In genomic region chr11:72676874-72677341, GRCh38 we compare ENCODE assay signal across 8 cellular contexts. TPM values are rescaled to one million over a fixed set of nuclear protein-coding genes. Genes with fewer than 3 reads are reported as not detected.
DNase-seq lines count a peak whose midpoint lies in the region; ATAC-seq and TF ChIP-seq lines count a peak whose summit lies in the region.

No MANE protein-coding gene starts in this region.

- TF ChIP-seq CTCF in NB4 (IDR thresholded peaks at IDR 0.05; ENCODE audit: low read depth, low read length): no peak
- no peak for TF ChIP-seq CTCF in foreskin keratinocyte (conservative IDR thresholded peaks at IDR 0.05)
- TF ChIP-seq CTCF in esophagus muscularis mucosa (IDR thresholded peaks at IDR 0.05): no peak

- 9% methylated on average over 3 of the region's 30 CpGs for WGBS in esophagus muscularis mucosa

- H3K9me3 ChIP-seq in esophagus muscularis mucosa: no peaks in the 10 kb centered on the region

- H3K27ac ChIP-seq in foreskin keratinocyte: no peak overlapping the region
- no peak overlapping the region for H3K27ac ChIP-seq in esophagus muscularis mucosa (replicated peaks in 1 of 4)

- H3K4me3 ChIP-seq in NB4 (ENCODE audit: low read depth, low read length) (no peak overlapping the region), esophagus muscularis mucosa (no peak overlapping the region)

- DNase-seq in DMS53 treated with DMSO at 0.1 percent for 48 hours (lab: John Stamatoyannopoulos, UW; ENCODE audit: unreplicated experiment): peak; percentile 18
- DNase-seq in NB4 (ENCODE audit: low read depth): peak; percentile 70
- DNase-seq in activated T-cell treated with anti-CD3 and anti-CD28 coated beads for 48 hours (ENCODE audit: low read depth): peak; percentile 67
- DNase-seq in foreskin keratinocyte: no peak
- peak; percentile 16 for DNase-seq in renal cortical epithelial cell (ENCODE audit: low read depth)
- DNase-seq in NCI-H1694 treated with DMSO at 0.1 percent for 48 hours (lab: John Stamatoyannopoulos, UW): no peak
- DNase-seq in esophagus muscularis mucosa (ENCODE audit: extremely low spot score): no peak

- TF ChIP-seq EP300 in esophagus muscularis mucosa (IDR thresholded peaks at IDR 0.05): no peak

- intact Hi-C loops in esophagus muscularis mucosa (cut with DNase I): no loop called here

- no peak for TF ChIP-seq POLR2A in NB4 (IDR thresholded peaks at IDR 0.05; ENCODE audit: extremely low read depth, insufficient read length)
- TF ChIP-seq POLR2A in esophagus muscularis mucosa (IDR thresholded peaks at IDR 0.05; ENCODE audit: low read depth): no peak

- peak; percentile 63 for ATAC-seq in foreskin keratinocyte
- ATAC-seq in GM21423 (IDR thresholded peaks at IDR 0.05; ENCODE audit: unreplicated experiment): no peak

- H3K4me1 ChIP-seq in foreskin keratinocyte (no peaks in the 10 kb centered on the region), esophagus muscularis mucosa (peaks cover 7 to 26% (median 17%) of the 10 kb centered on the region in 4 donors)

- H3K27me3 ChIP-seq in foreskin keratinocyte (peaks cover 87% of the 10 kb centered on the region), esophagus muscularis mucosa (peaks cover 3 to 87% (median 52%) of the 10 kb centered on the region in 4 donors)

- H3K36me3 ChIP-seq in esophagus muscularis mucosa: no peaks in the 10 kb centered on the region

RNA-seq across cellular contexts. Expression of gene PDE2A, which starts 2.7 kb away (rescaled TPM):
- 1.4 and 1.8 TPM in 2 replicates for total RNA-seq in foreskin keratinocyte
- 1.2 and 1.4 TPM in 2 replicates for polyA plus RNA-seq in foreskin keratinocyte
- 0.50 and 1.9 TPM in 2 replicates for total RNA-seq in renal cortical epithelial cell
- total RNA-seq in esophagus muscularis mucosa: 10 to 100 TPM; 40.6 to 68.8 (median 47.6) TPM

Comparison
In these comparisons a context has a peak if more than half of its experiments do, and no peak if none do; other contexts are left out.
1. DNase-seq: peak in DMS53 treated with DMSO at 0.1 percent for 48 hours (single experiment), NB4 (single experiment), activated T-cell treated with anti-CD3 and anti-CD28 coated beads for 48 hours (single experiment) and renal cortical epithelial cell (single experiment); none in foreskin keratinocyte (0 of 2), NCI-H1694 treated with DMSO at 0.1 percent for 48 hours (single experiment) and esophagus muscularis mucosa (single experiment).
2. RNA of gene PDE2A, which starts 2.7 kb away (total RNA-seq): 40.6 to 68.8 TPM in esophagus muscularis mucosa; 1.4 to 1.8 TPM in foreskin keratinocyte and 0.50 to 1.9 TPM in renal cortical epithelial cell; every median in the first group is over 10 times any median in the second.